1 cellular context compared by ENCODE assay signal in the genomic region with DNA sequence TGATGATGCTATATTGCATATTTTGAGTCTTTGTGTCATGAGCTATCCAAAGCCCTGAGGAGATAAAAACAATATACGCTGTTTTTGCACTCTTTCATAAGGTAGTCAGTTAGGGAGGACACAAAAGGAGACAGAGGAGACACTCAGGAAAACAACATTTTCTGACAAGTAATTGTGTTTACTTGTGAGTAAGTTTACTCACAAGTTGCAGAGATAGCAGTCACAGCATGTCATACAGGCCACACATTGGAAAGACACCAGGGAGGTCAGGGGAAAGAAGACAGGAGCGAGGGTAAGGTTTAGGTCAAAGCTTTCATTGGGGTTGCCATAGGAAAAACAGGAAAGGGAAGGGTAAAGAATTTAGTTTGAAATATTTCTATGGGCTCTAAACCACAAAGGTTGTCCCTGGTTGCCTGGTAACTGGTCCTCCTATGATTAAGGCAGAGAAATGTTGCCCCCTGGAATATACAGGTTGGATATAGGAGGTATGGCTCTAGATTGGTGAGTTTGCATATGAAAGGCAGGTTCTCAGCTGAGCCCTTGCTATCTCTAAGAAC.
TF ChIP-seq lines count a peak whose summit lies in the region.

No MANE protein-coding gene starts in this region.

TF ChIP-seq in HCT116, 20 proteins besides CTCF, POLR2A, EP300 and RAD21 (continued from another document):
- TF ChIP-seq, protein P1, sequence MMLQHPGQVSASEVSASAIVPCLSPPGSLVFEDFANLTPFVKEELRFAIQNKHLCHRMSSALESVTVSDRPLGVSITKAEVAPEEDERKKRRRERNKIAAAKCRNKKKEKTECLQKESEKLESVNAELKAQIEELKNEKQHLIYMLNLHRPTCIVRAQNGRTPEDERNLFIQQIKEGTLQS (IDR thresholded peaks at IDR 0.05), result no peak
- TF ChIP-seq SP1 (IDR thresholded peaks at IDR 0.05; ENCODE audit: low read depth), result no peak
- TF ChIP-seq, protein P2, sequence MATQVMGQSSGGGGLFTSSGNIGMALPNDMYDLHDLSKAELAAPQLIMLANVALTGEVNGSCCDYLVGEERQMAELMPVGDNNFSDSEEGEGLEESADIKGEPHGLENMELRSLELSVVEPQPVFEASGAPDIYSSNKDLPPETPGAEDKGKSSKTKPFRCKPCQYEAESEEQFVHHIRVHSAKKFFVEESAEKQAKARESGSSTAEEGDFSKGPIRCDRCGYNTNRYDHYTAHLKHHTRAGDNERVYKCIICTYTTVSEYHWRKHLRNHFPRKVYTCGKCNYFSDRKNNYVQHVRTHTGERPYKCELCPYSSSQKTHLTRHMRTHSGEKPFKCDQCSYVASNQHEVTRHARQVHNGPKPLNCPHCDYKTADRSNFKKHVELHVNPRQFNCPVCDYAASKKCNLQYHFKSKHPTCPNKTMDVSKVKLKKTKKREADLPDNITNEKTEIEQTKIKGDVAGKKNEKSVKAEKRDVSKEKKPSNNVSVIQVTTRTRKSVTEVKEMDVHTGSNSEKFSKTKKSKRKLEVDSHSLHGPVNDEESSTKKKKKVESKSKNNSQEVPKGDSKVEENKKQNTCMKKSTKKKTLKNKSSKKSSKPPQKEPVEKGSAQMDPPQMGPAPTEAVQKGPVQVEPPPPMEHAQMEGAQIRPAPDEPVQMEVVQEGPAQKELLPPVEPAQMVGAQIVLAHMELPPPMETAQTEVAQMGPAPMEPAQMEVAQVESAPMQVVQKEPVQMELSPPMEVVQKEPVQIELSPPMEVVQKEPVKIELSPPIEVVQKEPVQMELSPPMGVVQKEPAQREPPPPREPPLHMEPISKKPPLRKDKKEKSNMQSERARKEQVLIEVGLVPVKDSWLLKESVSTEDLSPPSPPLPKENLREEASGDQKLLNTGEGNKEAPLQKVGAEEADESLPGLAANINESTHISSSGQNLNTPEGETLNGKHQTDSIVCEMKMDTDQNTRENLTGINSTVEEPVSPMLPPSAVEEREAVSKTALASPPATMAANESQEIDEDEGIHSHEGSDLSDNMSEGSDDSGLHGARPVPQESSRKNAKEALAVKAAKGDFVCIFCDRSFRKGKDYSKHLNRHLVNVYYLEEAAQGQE (IDR thresholded peaks at IDR 0.05; ENCODE audit: low read depth), result no peak
- no peak for TF ChIP-seq ZFX (IDR thresholded peaks at IDR 0.05)
- TF ChIP-seq EGR1 (IDR thresholded peaks at IDR 0.05; ENCODE audit: low read depth), result no peak
- TF ChIP-seq, protein P3, sequence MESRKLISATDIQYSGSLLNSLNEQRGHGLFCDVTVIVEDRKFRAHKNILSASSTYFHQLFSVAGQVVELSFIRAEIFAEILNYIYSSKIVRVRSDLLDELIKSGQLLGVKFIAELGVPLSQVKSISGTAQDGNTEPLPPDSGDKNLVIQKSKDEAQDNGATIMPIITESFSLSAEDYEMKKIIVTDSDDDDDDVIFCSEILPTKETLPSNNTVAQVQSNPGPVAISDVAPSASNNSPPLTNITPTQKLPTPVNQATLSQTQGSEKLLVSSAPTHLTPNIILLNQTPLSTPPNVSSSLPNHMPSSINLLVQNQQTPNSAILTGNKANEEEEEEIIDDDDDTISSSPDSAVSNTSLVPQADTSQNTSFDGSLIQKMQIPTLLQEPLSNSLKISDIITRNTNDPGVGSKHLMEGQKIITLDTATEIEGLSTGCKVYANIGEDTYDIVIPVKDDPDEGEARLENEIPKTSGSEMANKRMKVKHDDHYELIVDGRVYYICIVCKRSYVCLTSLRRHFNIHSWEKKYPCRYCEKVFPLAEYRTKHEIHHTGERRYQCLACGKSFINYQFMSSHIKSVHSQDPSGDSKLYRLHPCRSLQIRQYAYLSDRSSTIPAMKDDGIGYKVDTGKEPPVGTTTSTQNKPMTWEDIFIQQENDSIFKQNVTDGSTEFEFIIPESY (IDR thresholded peaks at IDR 0.05; ENCODE audit: extremely low read depth, insufficient replicate concordance, low read length), result no peak
- no peak for TF ChIP-seq CBX3 (IDR thresholded peaks at IDR 0.05; ENCODE audit: low read depth)
- no peak for TF ChIP-seq SIN3A (IDR thresholded peaks at IDR 0.05; ENCODE audit: low read depth)
